Comparison of ENCODE assay signal across 2 cellular contexts in the genomic region with DNA sequence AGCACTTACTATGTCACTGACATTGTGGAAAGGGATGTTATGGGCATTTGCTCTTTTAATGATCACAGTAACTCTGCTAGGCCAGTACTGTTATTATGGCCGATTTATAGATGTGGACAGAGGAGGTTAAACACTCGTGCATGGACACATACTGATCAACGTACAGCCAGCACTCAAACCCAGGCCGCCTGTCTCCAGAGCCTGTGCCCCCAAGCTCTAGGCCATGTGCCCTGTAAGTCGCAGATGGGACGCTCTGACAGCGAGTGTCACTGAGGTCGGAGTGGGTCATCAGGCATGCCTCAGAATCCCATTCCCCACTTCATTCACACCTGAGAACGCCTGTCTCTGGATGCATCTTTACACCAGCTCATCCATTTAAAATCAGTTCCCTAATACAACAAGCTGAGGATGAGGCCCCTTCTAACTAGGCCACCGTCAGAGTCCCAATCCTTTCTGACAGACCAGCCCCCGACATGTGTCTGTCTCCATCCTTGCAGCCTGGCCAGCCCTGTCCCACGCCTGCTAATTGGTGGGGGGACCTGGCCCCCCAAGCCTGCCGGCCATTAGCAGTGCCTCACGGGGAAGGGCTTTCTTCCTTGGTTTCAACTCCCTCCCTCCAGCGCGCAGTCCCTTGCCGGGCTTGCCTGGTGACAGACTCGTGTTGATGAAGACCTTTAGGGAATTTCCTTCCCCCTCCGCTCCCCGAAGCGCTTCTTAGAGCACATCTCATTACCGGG.
TF ChIP-seq lines count a peak whose summit lies in the region.

No MANE protein-coding gene starts in this region.

TF ChIP-seq in IMR-90, 13 proteins besides CTCF, POLR2A, EP300 and RAD21:
- TF ChIP-seq, protein P1, sequence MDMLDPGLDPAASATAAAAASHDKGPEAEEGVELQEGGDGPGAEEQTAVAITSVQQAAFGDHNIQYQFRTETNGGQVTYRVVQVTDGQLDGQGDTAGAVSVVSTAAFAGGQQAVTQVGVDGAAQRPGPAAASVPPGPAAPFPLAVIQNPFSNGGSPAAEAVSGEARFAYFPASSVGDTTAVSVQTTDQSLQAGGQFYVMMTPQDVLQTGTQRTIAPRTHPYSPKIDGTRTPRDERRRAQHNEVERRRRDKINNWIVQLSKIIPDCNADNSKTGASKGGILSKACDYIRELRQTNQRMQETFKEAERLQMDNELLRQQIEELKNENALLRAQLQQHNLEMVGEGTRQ (IDR thresholded peaks at IDR 0.05; ENCODE audit: low read depth, low read length) = no peak
- TF ChIP-seq RCOR1 (IDR thresholded peaks at IDR 0.05; ENCODE audit: insufficient replicate concordance, low read length) = no peak
- TF ChIP-seq MXI1 (IDR thresholded peaks at IDR 0.05; ENCODE audit: borderline replicate concordance, low read depth, low read length) = no peak
- TF ChIP-seq, protein P2, sequence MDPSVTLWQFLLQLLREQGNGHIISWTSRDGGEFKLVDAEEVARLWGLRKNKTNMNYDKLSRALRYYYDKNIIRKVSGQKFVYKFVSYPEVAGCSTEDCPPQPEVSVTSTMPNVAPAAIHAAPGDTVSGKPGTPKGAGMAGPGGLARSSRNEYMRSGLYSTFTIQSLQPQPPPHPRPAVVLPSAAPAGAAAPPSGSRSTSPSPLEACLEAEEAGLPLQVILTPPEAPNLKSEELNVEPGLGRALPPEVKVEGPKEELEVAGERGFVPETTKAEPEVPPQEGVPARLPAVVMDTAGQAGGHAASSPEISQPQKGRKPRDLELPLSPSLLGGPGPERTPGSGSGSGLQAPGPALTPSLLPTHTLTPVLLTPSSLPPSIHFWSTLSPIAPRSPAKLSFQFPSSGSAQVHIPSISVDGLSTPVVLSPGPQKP (IDR thresholded peaks at IDR 0.05; ENCODE audit: borderline replicate concordance, low read depth, low read length) = no peak
- no peak for TF ChIP-seq NFE2L2 (IDR thresholded peaks at IDR 0.05; ENCODE audit: low read depth, low read length)

TF ChIP-seq in K562, 482 proteins besides CTCF, POLR2A, EP300 and RAD21:
- TF ChIP-seq, protein P3, sequence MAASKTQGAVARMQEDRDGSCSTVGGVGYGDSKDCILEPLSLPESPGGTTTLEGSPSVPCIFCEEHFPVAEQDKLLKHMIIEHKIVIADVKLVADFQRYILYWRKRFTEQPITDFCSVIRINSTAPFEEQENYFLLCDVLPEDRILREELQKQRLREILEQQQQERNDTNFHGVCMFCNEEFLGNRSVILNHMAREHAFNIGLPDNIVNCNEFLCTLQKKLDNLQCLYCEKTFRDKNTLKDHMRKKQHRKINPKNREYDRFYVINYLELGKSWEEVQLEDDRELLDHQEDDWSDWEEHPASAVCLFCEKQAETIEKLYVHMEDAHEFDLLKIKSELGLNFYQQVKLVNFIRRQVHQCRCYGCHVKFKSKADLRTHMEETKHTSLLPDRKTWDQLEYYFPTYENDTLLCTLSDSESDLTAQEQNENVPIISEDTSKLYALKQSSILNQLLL (CRISPR knock-in tag; IDR thresholded peaks at IDR 0.05; ENCODE audit: borderline replicate concordance) = no peak
- TF ChIP-seq JUN (IDR thresholded peaks at IDR 0.05; ENCODE audit: borderline replicate concordance, low read depth, low read length) (no peak), JUN (CRISPR knock-in tag; IDR thresholded peaks at IDR 0.05; ENCODE audit: borderline replicate concordance) (no peak), PRMT5 (CRISPR knock-in tag; IDR thresholded peaks at IDR 0.05) (no peak), ZNF444 (CRISPR knock-in tag; IDR thresholded peaks at IDR 0.05) (no peak), ZNF445 (CRISPR knock-in tag; IDR thresholded peaks at IDR 0.05; ENCODE audit: low read depth) (no peak), ZNF431 (CRISPR knock-in tag; IDR thresholded peaks at IDR 0.05) (no peak)
